Comparison of ENCODE assay signal across 10 cellular contexts in the genomic region with DNA sequence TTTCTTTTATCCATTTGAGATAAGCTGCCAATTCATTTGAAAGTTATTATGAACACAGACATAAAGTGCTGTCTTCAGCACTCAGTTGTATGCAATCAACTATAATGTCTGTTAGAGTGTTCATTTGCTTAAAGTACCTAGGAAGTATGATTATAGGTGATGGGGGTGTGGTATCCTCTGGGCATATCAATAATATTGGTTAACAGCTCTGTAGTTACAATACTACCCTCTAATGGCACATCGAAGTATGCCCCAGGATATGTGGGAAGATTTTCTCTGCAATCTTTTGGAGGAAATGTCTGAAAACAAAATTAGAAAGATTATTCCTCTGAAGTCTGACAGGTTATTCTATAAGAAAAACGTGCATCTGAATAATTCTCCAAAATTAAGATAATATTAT.
DNase-seq lines count a peak whose midpoint lies in the region; ATAC-seq and TF ChIP-seq lines count a peak whose summit lies in the region.
"Had no signal": no experiment of that assay in that cellular context is flagged by ENCODE, and none has a peak within 500 bp of the region (broad histone marks: within the 10 kb centered on the region; RNA-seq: fewer than 3 reads in every experiment).

No MANE protein-coding gene starts in this region.

- TF ChIP-seq CTCF in epithelial cell of proximal tubule (conservative IDR thresholded peaks at IDR 0.05; ENCODE audit: low read depth, low read length) (peak; percentile 81), natural killer cell (IDR thresholded peaks at IDR 0.05) (no peak)

- DNase-seq in NCI-H1694 treated with DMSO at 0.1 percent for 48 hours (lab: John Stamatoyannopoulos, UW) (peak; percentile 2), NCI-H1694 (lab: John Stamatoyannopoulos, UW) (no peak), NT2/D1 (ENCODE audit: low read depth, low spot score) (peak; percentile 20), epithelial cell of proximal tubule (ENCODE audit: low read depth) (no peak), renal cortical epithelial cell (ENCODE audit: low read depth) (peak; percentile 31), natural killer cell (no peak), NCI-H2029 (lab: John Stamatoyannopoulos, UW) (no peak)
- DNase-seq: adrenal gland had no signal

- no peaks in the 10 kb centered on the region for H3K9me3 Mint-ChIP-seq in natural killer cell

- H3K9me3 ChIP-seq in NT2/D1 (ENCODE audit: insufficient read depth, low read length) = no peaks in the 10 kb centered on the region
- H3K9me3 ChIP-seq: adrenal gland had no signal

- no peak overlapping the region for H3K4me3 Mint-ChIP-seq in natural killer cell
- H3K4me3 Mint-ChIP-seq: B cell had no signal

- no peak for ATAC-seq in natural killer cell
- no peak for ATAC-seq in GM19035 (IDR thresholded peaks at IDR 0.05; ENCODE audit: unreplicated experiment)

- H3K9ac ChIP-seq in NT2/D1 (ENCODE audit: insufficient read length, low read depth) = no peak overlapping the region

- intact Hi-C loops in natural killer cell (cut with micrococcal nuclease) = no loop called here

- H3K36me3 ChIP-seq in NT2/D1 (ENCODE audit: insufficient read depth, insufficient read length, low read length) = no peaks in the 10 kb centered on the region
- H3K36me3 ChIP-seq: adrenal gland had no signal

- H3K4me3 ChIP-seq in NT2/D1 (ENCODE audit: insufficient read length, low read depth) = no peak overlapping the region
- H3K4me3 ChIP-seq in epithelial cell of proximal tubule (ENCODE audit: low read depth, low read length) = no peak overlapping the region
- H3K4me3 ChIP-seq: adrenal gland had no signal

- H3K27me3 Mint-ChIP-seq in natural killer cell (ENCODE audit: low read depth in 2 of 2) = no peaks in the 10 kb centered on the region
- H3K27me3 Mint-ChIP-seq: B cell had no signal

- no peaks in the 10 kb centered on the region for H3K4me1 Mint-ChIP-seq in natural killer cell

- H3K36me3 Mint-ChIP-seq in natural killer cell = no peaks in the 10 kb centered on the region

- H3K27ac Mint-ChIP-seq in natural killer cell = no peak overlapping the region
- H3K27ac Mint-ChIP-seq: B cell had no signal

- H3K4me1 ChIP-seq in NT2/D1 (ENCODE audit: insufficient read depth, insufficient read length) = no peaks in the 10 kb centered on the region
- H3K4me1 ChIP-seq: adrenal gland had no signal

- H3K27me3 ChIP-seq in NT2/D1 (ENCODE audit: insufficient read depth, insufficient read length) = no peaks in the 10 kb centered on the region
- H3K27me3 ChIP-seq: adrenal gland had no signal

Comparison
In these comparisons a context has a peak if more than half of its experiments do, and no peak if none do; other contexts are left out.
1. DNase-seq: peak in NCI-H1694 treated with DMSO at 0.1 percent for 48 hours (single experiment), NT2/D1 (single experiment) and renal cortical epithelial cell (single experiment); none in NCI-H1694 (single experiment), epithelial cell of proximal tubule (single experiment), natural killer cell (single experiment) and NCI-H2029 (single experiment).